ENCODE assay signal across 8 cellular contexts in genomic region chr4:113052379-113052951, GRCh38. TPM values are rescaled to one million over a fixed set of nuclear protein-coding genes. Genes with fewer than 3 reads are reported as not detected.
A peak's percentile ranks its signal among the peaks of the same experiment; 100 is the strongest.
DNase-seq lines count a peak whose midpoint lies in the region; ATAC-seq and TF ChIP-seq lines count a peak whose summit lies in the region.

No MANE protein-coding gene starts in this region.

- peak; percentile 30 for DNase-seq in NCI-H2171 treated with DMSO at 0.1 percent for 48 hours (lab: John Stamatoyannopoulos, UW)
- no peak for DNase-seq in NCI-H2171 (lab: John Stamatoyannopoulos, UW)
- DNase-seq in PC-3, result peak; percentile 59
- peak in 4 of 5 donors; percentile 37 to 54 (median 48) for DNase-seq in ovary
- no peak for DNase-seq in COR-L47 (lab: John Stamatoyannopoulos, UW)
- DNase-seq in HAP-1 (ENCODE audit: low spot score in 2 of 2), result no peak
- no peak for DNase-seq in hepatocyte (ENCODE audit: low spot score)

- WGBS in ovary, 3 donors, result 12 to 38% (median 15%) methylated on average over 9 of the region's 9 CpGs
- WGBS in hepatocyte (ENCODE audit: low lambda C conversion rate, missing lambda C conversion rate), result 82% methylated on average over 9 of the region's 9 CpGs

- no peak for TF ChIP-seq POLR2A in ovary (IDR thresholded peaks at IDR 0.05)

- H3K4me2 ChIP-seq in PC-3 (ENCODE audit: low read length), result no peak overlapping the region
- no peak overlapping the region for H3K4me2 ChIP-seq in hepatocyte

- H3K36me3 ChIP-seq in PC-3 (ENCODE audit: low read depth, low read length) (no peaks in the 10 kb centered on the region), ovary (no peaks in the 10 kb centered on the region), HAP-1 (replicated peaks) (no peaks in the 10 kb centered on the region), hepatocyte (replicated peaks; ENCODE audit: insufficient read depth, low read depth) (no peaks in the 10 kb centered on the region)

- H3K79me2 ChIP-seq in PC-3 (ENCODE audit: low read length) (no peaks in the 10 kb centered on the region), hepatocyte (no peaks in the 10 kb centered on the region)

- no TSS peak for BruUV-seq in PC-3 (replicated peaks; lab: Mats Ljungman, UMichigan)

- no peak overlapping the region for H3K9ac ChIP-seq in PC-3 (ENCODE audit: low read length)

- H3K27ac ChIP-seq in PC-3 (ENCODE audit: low read length) (no peak overlapping the region), ovary (peak overlapping the region in 1 of 2 donors; percentile 69), hepatocyte (no peak overlapping the region)

- POLR2A ChIA-PET in PC-3 (lab: Charles Lee; ENCODE audit: unreplicated experiment), result no interaction called here

- H3K4me1 ChIP-seq in PC-3 (ENCODE audit: insufficient read depth, low read length), result peaks cover 9% of the 10 kb centered on the region
- H3K4me1 ChIP-seq in ovary (ENCODE audit: insufficient read depth), result peaks cover 9% of the 10 kb centered on the region
- H3K4me1 ChIP-seq in HAP-1, result peaks cover 33% of the 10 kb centered on the region
- peaks cover 4% of the 10 kb centered on the region for H3K4me1 ChIP-seq in hepatocyte (ENCODE audit: insufficient read depth)

- no peak for TF ChIP-seq EP300 in ovary (IDR thresholded peaks at IDR 0.05)

- intact Hi-C loops in PC-3 (cut with micrococcal nuclease) (no loop called here), ovary (cut with DNase I) (no loop called here)

- H3K9me3 ChIP-seq in PC-3 (ENCODE audit: low read length) (no peaks in the 10 kb centered on the region), ovary (no peaks in the 10 kb centered on the region), HAP-1 (no peaks in the 10 kb centered on the region), hepatocyte (ENCODE audit: low read depth) (no peaks in the 10 kb centered on the region)

- H3F3A ChIP-seq in PC-3 (ENCODE audit: low read length, unreplicated experiment), result no peaks in the 10 kb centered on the region

- H3K27me3 ChIP-seq in PC-3 (ENCODE audit: low read length), result no peaks in the 10 kb centered on the region
- peaks cover 2% of the 10 kb centered on the region for H3K27me3 ChIP-seq in ovary
- no peaks in the 10 kb centered on the region for H3K27me3 ChIP-seq in HAP-1 (ENCODE audit: low read depth)
- H3K27me3 ChIP-seq in hepatocyte, result no peaks in the 10 kb centered on the region

- H3K4me3 ChIP-seq in PC-3 (ENCODE audit: low read length), result no peak overlapping the region
- no peak overlapping the region for H3K4me3 ChIP-seq in ovary
- no peak overlapping the region for H3K4me3 ChIP-seq in HAP-1
- H3K4me3 ChIP-seq in hepatocyte, result no peak overlapping the region

- TF ChIP-seq CTCF in PC-3 (conservative IDR thresholded peaks at IDR 0.05; ENCODE audit: low read depth, low read length), result no peak
- TF ChIP-seq CTCF in ovary (IDR thresholded peaks at IDR 0.05), result no peak
- no peak for TF ChIP-seq CTCF in hepatocyte (IDR thresholded peaks at IDR 0.05; ENCODE audit: poor library complexity)

- ATAC-seq in HG02870 (IDR thresholded peaks at IDR 0.05; ENCODE audit: unreplicated experiment) (peak; percentile 98), PC-3 (peak; percentile 65)

- H4K20me1 ChIP-seq in PC-3 (ENCODE audit: low read length), result no peaks in the 10 kb centered on the region
- H4K20me1 ChIP-seq in hepatocyte (ENCODE audit: insufficient read depth, poor library complexity, severe bottlenecking), result no peaks in the 10 kb centered on the region

- in situ Hi-C loops in HAP-1 (cut with MboI; ENCODE audit: low sequenced_read_pairs), result no loop called here

- CTCF ChIA-PET in PC-3 (lab: Charles Lee), result no interaction called here

- H2AFZ ChIP-seq in PC-3 (ENCODE audit: low read length), result no peak overlapping the region
- H2AFZ ChIP-seq in hepatocyte, result no peak overlapping the region

- H3K9me2 ChIP-seq in PC-3 (replicated peaks; ENCODE audit: low read length) (no peaks in the 10 kb centered on the region), hepatocyte (replicated peaks; ENCODE audit: insufficient read depth) (no peaks in the 10 kb centered on the region)

RNA-seq across cellular contexts. Expression of gene ANK2, which starts 3.0 kb away (rescaled TPM):
- total RNA-seq in PC-3 (2014; rRNA removed) (1.4 and 1.8 TPM in 2 replicates), ovary (100 to 1,000 TPM in 2 of 7 donors, 10 to 100 TPM in 5; 41.1 to 120 (median 76.9) TPM), hepatocyte (10.9 and 17.5 TPM in 2 replicates)
- polyA plus RNA-seq in ovary (10 to 100 TPM; 26.4 to 60.0 TPM), hepatocyte (3.6 and 4.9 TPM in 2 replicates)

Comparison
In these comparisons a context has a peak if more than half of its experiments do, and no peak if none do; other contexts are left out.
1. DNase-seq: peak in NCI-H2171 treated with DMSO at 0.1 percent for 48 hours (single experiment), PC-3 (single experiment) and ovary (4 of 5); none in NCI-H2171 (single experiment), COR-L47 (single experiment), HAP-1 (0 of 2) and hepatocyte (single experiment).